13 cellular contexts compared by ENCODE assay signal in genomic region chr17:77886387-77886728, GRCh38.
DNase-seq lines count a peak whose midpoint lies in the region; ATAC-seq, FAIRE-seq and TF ChIP-seq lines count a peak whose summit lies in the region.
"Had no signal": no experiment of that assay in that cellular context is flagged by ENCODE, and none has a peak within 500 bp of the region (broad histone marks: within the 10 kb centered on the region; RNA-seq: fewer than 3 reads in every experiment).

No MANE protein-coding gene starts in this region.

- no peaks in the 10 kb centered on the region for H3K79me2 ChIP-seq in hepatocyte
- H3K79me2 ChIP-seq: parathyroid adenoma had no signal

- no peak overlapping the region for H3K27ac Mint-ChIP-seq in activated naive CD4-positive, alpha-beta T cell treated with anti-CD3 and anti-CD28 coated beads for 36 hours

- intact Hi-C loops in activated naive CD4-positive, alpha-beta T cell treated with anti-CD3 and anti-CD28 coated beads for 36 hours (cut with micrococcal nuclease), result no loop called here
- intact Hi-C loops in left ventricle myocardium inferior (cut with micrococcal nuclease), result no loop called here

- H3K27ac ChIP-seq in RWPE2 (ENCODE audit: poor library complexity, severe bottlenecking) (no peak overlapping the region), left ventricle myocardium inferior (replicated peaks) (peak overlapping the region; percentile 82), hepatocyte (no peak overlapping the region)
- H3K27ac ChIP-seq: parathyroid adenoma, thyroid gland had no signal

- no peaks in the 10 kb centered on the region for H3K9me3 Mint-ChIP-seq in activated naive CD4-positive, alpha-beta T cell treated with anti-CD3 and anti-CD28 coated beads for 36 hours
- H3K9me3 Mint-ChIP-seq: T-helper 1 cell treated with Interleukin-12 subunit alpha and Interleukin-12 subunit beta and Interleukin-4 antibody, amounts not matched to agents 30 μg/mL and 1 μg/mL, for 36 hours had no signal

- no peak overlapping the region for H3K4me3 Mint-ChIP-seq in activated naive CD4-positive, alpha-beta T cell treated with anti-CD3 and anti-CD28 coated beads for 36 hours

- peaks cover 2% of the 10 kb centered on the region for H3K4me1 ChIP-seq in RWPE2 (ENCODE audit: insufficient read depth, poor library complexity, severe bottlenecking)
- H3K4me1 ChIP-seq in left ventricle myocardium inferior, result peaks cover 44% of the 10 kb centered on the region
- H3K4me1 ChIP-seq in hepatocyte (ENCODE audit: insufficient read depth), result peaks cover 9% of the 10 kb centered on the region
- H3K4me1 ChIP-seq: parathyroid adenoma had no signal

- peaks cover 61% of the 10 kb centered on the region for H3K4me1 Mint-ChIP-seq in activated naive CD4-positive, alpha-beta T cell treated with anti-CD3 and anti-CD28 coated beads for 36 hours (ENCODE audit: low read depth)

- H3K27me3 Mint-ChIP-seq in activated naive CD4-positive, alpha-beta T cell treated with anti-CD3 and anti-CD28 coated beads for 36 hours (ENCODE audit: low read depth), result no peaks in the 10 kb centered on the region

- no peaks in the 10 kb centered on the region for H3K9me3 ChIP-seq in RWPE2 (ENCODE audit: severe bottlenecking)
- no peaks in the 10 kb centered on the region for H3K9me3 ChIP-seq in left ventricle myocardium inferior (replicated peaks)
- H3K9me3 ChIP-seq in hepatocyte (ENCODE audit: low read depth), result no peaks in the 10 kb centered on the region
- H3K9me3 ChIP-seq: esophagus squamous epithelium, thyroid gland had no signal

- H3K4me3 ChIP-seq in RWPE2 (ENCODE audit: severe bottlenecking) (no peak overlapping the region), left ventricle myocardium inferior (no peak overlapping the region), hepatocyte (no peak overlapping the region)
- H3K4me3 ChIP-seq: esophagus squamous epithelium, thyroid gland had no signal

- 82% methylated on average over 13 of the region's 13 CpGs for WGBS in hepatocyte (ENCODE audit: low lambda C conversion rate, missing lambda C conversion rate)

- no peak overlapping the region for H3K4me2 ChIP-seq in hepatocyte

- TF ChIP-seq CTCF in RWPE2 (IDR thresholded peaks at IDR 0.05; ENCODE audit: poor library complexity, severe bottlenecking) (no peak), left ventricle myocardium inferior (IDR thresholded peaks at IDR 0.05; ENCODE audit: borderline replicate concordance) (no peak), hepatocyte (IDR thresholded peaks at IDR 0.05; ENCODE audit: poor library complexity) (no peak)

- H3K27me3 ChIP-seq in RWPE2 (ENCODE audit: insufficient read depth, poor library complexity, severe bottlenecking), result peaks cover 36% of the 10 kb centered on the region
- no peaks in the 10 kb centered on the region for H3K27me3 ChIP-seq in left ventricle myocardium inferior (ENCODE audit: low read depth)
- no peaks in the 10 kb centered on the region for H3K27me3 ChIP-seq in hepatocyte
- H3K27me3 ChIP-seq: thyroid gland had no signal

- CTCF ChIA-PET in activated naive CD4-positive, alpha-beta T cell treated with anti-CD3 and anti-CD28 coated beads for 36 hours (lab: Charles Lee), result interaction anchor here (0.5 to 0.9 kb wide), 2 partner anchors 128 to 241 kb away, joined by 3 read pairs; no protein-coding TSS in a partner anchor

- DNase-seq in activated naive CD4-positive, alpha-beta T cell treated with anti-CD3 and anti-CD28 coated beads for 36 hours, result peak; percentile 37
- DNase-seq in activated naive CD4-positive, alpha-beta T cell (lab: John Stamatoyannopoulos, UW), result no peak
- DNase-seq in RWPE2 (ENCODE audit: low spot score) (no peak), left ventricle myocardium inferior (peak; percentile 44), urothelium cell line (ENCODE audit: low spot score) (no peak), T-helper 9 cell (no peak), NCI-H748 treated with DMSO at 0.1 percent for 48 hours (lab: John Stamatoyannopoulos, UW) (no peak), hepatocyte (ENCODE audit: low spot score) (no peak)
- DNase-seq: AML-193, esophagus squamous epithelium, thyroid gland had no signal

- H3K36me3 ChIP-seq in RWPE2 (ENCODE audit: low read depth) (no peaks in the 10 kb centered on the region), left ventricle myocardium inferior (no peaks in the 10 kb centered on the region), hepatocyte (replicated peaks; ENCODE audit: insufficient read depth, low read depth) (no peaks in the 10 kb centered on the region)
- H3K36me3 ChIP-seq: esophagus squamous epithelium, thyroid gland had no signal

- FAIRE-seq in urothelium cell line (lab: Jason Lieb, UNC), result peak; percentile 75

- H4K20me1 ChIP-seq in hepatocyte (ENCODE audit: insufficient read depth, poor library complexity, severe bottlenecking), result no peaks in the 10 kb centered on the region

- ATAC-seq in RWPE2 (ENCODE audit: low read depth), result peak; percentile 30; the same call in 2 of the 3 replicates

- H2AFZ ChIP-seq in hepatocyte, result no peak overlapping the region
- H2AFZ ChIP-seq: parathyroid adenoma had no signal

- H3K9me2 ChIP-seq in hepatocyte (replicated peaks; ENCODE audit: insufficient read depth), result no peaks in the 10 kb centered on the region

- no peaks in the 10 kb centered on the region for H3K36me3 Mint-ChIP-seq in activated naive CD4-positive, alpha-beta T cell treated with anti-CD3 and anti-CD28 coated beads for 36 hours (ENCODE audit: low read depth)

Comparison
In these comparisons a context has a peak if more than half of its experiments do, and no peak if none do; other contexts are left out.
1. DNase-seq: peak in activated naive CD4-positive, alpha-beta T cell treated with anti-CD3 and anti-CD28 coated beads for 36 hours (single experiment) and left ventricle myocardium inferior (single experiment); none in activated naive CD4-positive, alpha-beta T cell (0 of 4), RWPE2 (single experiment), urothelium cell line (single experiment), T-helper 9 cell (single experiment), NCI-H748 treated with DMSO at 0.1 percent for 48 hours (single experiment) and hepatocyte (single experiment).